In the genomic region with DNA sequence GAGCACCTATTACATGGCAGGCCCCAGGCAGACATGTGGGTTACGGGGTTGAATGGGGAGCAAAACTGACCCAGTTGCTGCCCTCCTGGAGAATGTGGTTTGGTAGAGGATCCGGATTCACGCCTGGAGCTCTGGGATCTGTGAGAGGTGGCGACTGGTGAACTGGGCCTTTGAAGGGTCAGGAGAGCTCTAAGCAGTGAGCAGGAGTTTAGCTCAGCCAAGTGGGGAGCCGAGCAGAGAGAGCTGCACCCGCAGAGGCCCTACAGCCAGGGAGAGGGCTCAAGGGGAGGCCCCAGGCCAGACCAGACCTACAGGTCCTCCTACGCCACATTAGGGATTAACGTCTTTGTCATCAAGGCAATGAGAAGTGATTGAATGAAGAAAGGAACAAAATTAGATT, we compare ENCODE assay signal across 14 cellular contexts.
DNase-seq lines count a peak whose midpoint lies in the region; ATAC-seq and TF ChIP-seq lines count a peak whose summit lies in the region.
"Had no signal": no experiment of that assay in that cellular context is flagged by ENCODE, and none has a peak within 500 bp of the region (broad histone marks: within the 10 kb centered on the region; RNA-seq: fewer than 3 reads in every experiment).

No MANE protein-coding gene starts in this region.

- no peaks in the 10 kb centered on the region for H3K36me3 ChIP-seq in Peyer's patch
- H3K36me3 ChIP-seq: BLaER1 treated with 17β-estradiol and CSF1 and Interleukin-3, amounts not matched to agents 10 nM and 100 nM had no signal

- TF ChIP-seq CTCF in Peyer's patch (IDR thresholded peaks at IDR 0.05) (no peak), neural crest cell (conservative IDR thresholded peaks at IDR 0.05) (no peak)

- no peak overlapping the region for H3K4me3 Mint-ChIP-seq in activated naive CD4-positive, alpha-beta T cell treated with anti-CD3 and anti-CD28 coated beads for 36 hours
- H3K4me3 Mint-ChIP-seq in neural crest cell, result no peak overlapping the region
- H3K4me3 Mint-ChIP-seq: CD4-positive, alpha-beta T cell; IgD-negative memory B cell had no signal

- no peaks in the 10 kb centered on the region for H3K9me3 Mint-ChIP-seq in activated naive CD4-positive, alpha-beta T cell treated with anti-CD3 and anti-CD28 coated beads for 36 hours
- H3K9me3 Mint-ChIP-seq in neural crest cell, result peaks cover under 1% of the 10 kb centered on the region
- H3K9me3 Mint-ChIP-seq: CD4-positive, alpha-beta T cell; IgD-negative memory B cell had no signal

- ATAC-seq in GM18873 (IDR thresholded peaks at IDR 0.05; ENCODE audit: low FRiP score, unreplicated experiment) (no peak), HG02884 (IDR thresholded peaks at IDR 0.05; ENCODE audit: unreplicated experiment) (no peak)

- peaks cover 7% of the 10 kb centered on the region for H3K4me1 Mint-ChIP-seq in activated naive CD4-positive, alpha-beta T cell treated with anti-CD3 and anti-CD28 coated beads for 36 hours (ENCODE audit: low read depth)
- H3K4me1 Mint-ChIP-seq in neural crest cell, result peaks cover 7% of the 10 kb centered on the region

- no peak overlapping the region for H3K4me3 ChIP-seq in Peyer's patch
- H3K4me3 ChIP-seq: BLaER1 treated with 17β-estradiol and CSF1 and Interleukin-3, amounts not matched to agents 10 nM and 100 nM; GM23248 had no signal

- H3K27ac Mint-ChIP-seq in activated naive CD4-positive, alpha-beta T cell treated with anti-CD3 and anti-CD28 coated beads for 36 hours, result no peak overlapping the region
- H3K27ac Mint-ChIP-seq in neural crest cell (ENCODE audit: unreplicated experiment), result peak overlapping the region; percentile 74
- H3K27ac Mint-ChIP-seq: CD4-positive, alpha-beta T cell; IgD-negative memory B cell had no signal

- peak; percentile 3 for DNase-seq in activated naive CD4-positive, alpha-beta T cell treated with anti-CD3 and anti-CD28 coated beads, Interleukin-2, amount 50 U/mL, for 16 hours
- no peak for DNase-seq in activated naive CD4-positive, alpha-beta T cell treated with anti-CD3 and anti-CD28 coated beads for 36 hours
- DNase-seq in Peyer's patch (peak in 2 of 3 donors; percentile 22 to 32), neural crest cell (ENCODE audit: low read depth, low spot score) (no peak)
- DNase-seq in stimulated activated CD8-positive, alpha-beta memory T cell treated with anti-CD3 and anti-CD28 coated beads, Interleukin-4, amount 100 ng/mL, for 48 hours, result no peak
- DNase-seq: 8988T, Calu3, DMS 273 treated with DMSO at 0.1 percent for 48 hours, GM23248 had no signal

- peaks cover 0 to 3% (median 0%) of the 10 kb centered on the region in 4 donors for H3K4me1 ChIP-seq in Peyer's patch

- H3K27me3 Mint-ChIP-seq in activated naive CD4-positive, alpha-beta T cell treated with anti-CD3 and anti-CD28 coated beads for 36 hours (ENCODE audit: low read depth), result no peaks in the 10 kb centered on the region
- no peaks in the 10 kb centered on the region for H3K27me3 Mint-ChIP-seq in neural crest cell (ENCODE audit: low read depth)
- H3K27me3 Mint-ChIP-seq: CD4-positive, alpha-beta T cell; IgD-negative memory B cell had no signal

- H3K27ac ChIP-seq in Peyer's patch, result no peak overlapping the region
- H3K27ac ChIP-seq: BLaER1 treated with 17β-estradiol and CSF1 and Interleukin-3, amounts not matched to agents 10 nM and 100 nM; GM23248 had no signal

- H3K9me3 ChIP-seq in Peyer's patch, result no peaks in the 10 kb centered on the region
- H3K9me3 ChIP-seq: BLaER1 treated with 17β-estradiol and CSF1 and Interleukin-3, amounts not matched to agents 10 nM and 100 nM had no signal

- TF ChIP-seq POLR2A in Peyer's patch (IDR thresholded peaks at IDR 0.05), result no peak

- intact Hi-C loops in activated naive CD4-positive, alpha-beta T cell treated with anti-CD3 and anti-CD28 coated beads for 36 hours (cut with micrococcal nuclease), result loop anchor here (10.0 kb wide), 1 partner anchor 563 kb away; no protein-coding TSS in a partner anchor

- no peaks in the 10 kb centered on the region for H3K27me3 ChIP-seq in Peyer's patch

- no peaks in the 10 kb centered on the region for H3K36me3 Mint-ChIP-seq in activated naive CD4-positive, alpha-beta T cell treated with anti-CD3 and anti-CD28 coated beads for 36 hours (ENCODE audit: low read depth)
- H3K36me3 Mint-ChIP-seq in neural crest cell (ENCODE audit: low read depth), result no peaks in the 10 kb centered on the region

- CTCF ChIA-PET in activated naive CD4-positive, alpha-beta T cell treated with anti-CD3 and anti-CD28 coated beads for 36 hours (lab: Charles Lee), result no interaction called here

Comparison
In these comparisons a context has a peak if more than half of its experiments do, and no peak if none do; other contexts are left out.
1. DNase-seq: peak in activated naive CD4-positive, alpha-beta T cell treated with anti-CD3 and anti-CD28 coated beads, Interleukin-2, amount 50 U/mL, for 16 hours (single experiment) and Peyer's patch (2 of 3); none in activated naive CD4-positive, alpha-beta T cell treated with anti-CD3 and anti-CD28 coated beads for 36 hours (single experiment), neural crest cell (single experiment) and stimulated activated CD8-positive, alpha-beta memory T cell treated with anti-CD3 and anti-CD28 coated beads, Interleukin-4, amount 100 ng/mL, for 48 hours (single experiment).